ENCODE assay signal across 7 cellular contexts in the genomic region with DNA sequence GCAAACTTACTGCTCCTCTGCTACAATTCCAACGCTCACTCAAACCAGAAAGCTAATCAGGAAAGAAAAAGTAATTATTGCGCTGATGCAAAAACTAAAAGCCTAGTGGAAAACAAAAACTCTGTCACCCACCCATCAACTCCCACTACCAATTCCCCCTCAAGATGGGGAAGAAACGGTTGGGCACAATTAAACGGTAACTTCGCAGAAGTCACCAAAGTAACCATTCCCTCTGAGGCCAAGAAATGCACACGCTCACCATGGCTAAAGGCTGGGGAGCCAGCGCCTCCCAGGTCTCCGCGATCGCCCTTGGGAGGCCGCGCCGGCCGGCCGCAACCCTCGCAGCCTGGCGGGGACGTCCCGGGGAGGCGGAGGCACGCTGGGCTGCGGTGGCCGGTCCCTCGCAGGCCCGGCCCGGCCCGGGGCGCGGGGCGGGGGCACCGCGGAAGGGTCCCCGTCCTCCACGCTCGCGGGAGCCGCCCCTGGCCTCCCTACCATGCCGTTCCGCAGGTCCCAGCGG. TPM values are rescaled to one million over a fixed set of nuclear protein-coding genes. Genes with fewer than 3 reads are reported as not detected.
DNase-seq lines count a peak whose midpoint lies in the region; ATAC-seq and TF ChIP-seq lines count a peak whose summit lies in the region.

No MANE protein-coding gene starts in this region.

- H3K4me1 ChIP-seq in iPS DF 6.9 (ENCODE audit: control insufficient read depth, insufficient read depth, low read length), result no peaks in the 10 kb centered on the region
- peaks cover 4 to 33% (median 24%) of the 10 kb centered on the region in 4 donors for H3K4me1 ChIP-seq in sigmoid colon

- H3K27me3 ChIP-seq in iPS DF 6.9 (ENCODE audit: control insufficient read depth, insufficient read depth, low read length), result no peaks in the 10 kb centered on the region
- H3K27me3 ChIP-seq in sigmoid colon, result no peaks in the 10 kb centered on the region

- WGBS in iPS DF 6.9 (ENCODE audit: insufficient coverage, insufficient read length), result no CpG with 5 or more reads among the region's 40 CpGs
- WGBS in sigmoid colon, 2 donors, result 0% methylated on average over 40 of the region's 40 CpGs

- TF ChIP-seq CTCF in GM12864 (IDR thresholded peaks at IDR 0.05; ENCODE audit: low read depth, low read length, missing control alignments) (no peak), sigmoid colon (IDR thresholded peaks at IDR 0.05) (no peak)

- H3K27ac ChIP-seq in iPS DF 6.9 (ENCODE audit: low read length) (no peak overlapping the region), sigmoid colon (peak overlapping the region; percentile 96 to 100 (median 98))

- ATAC-seq in GM21619 (IDR thresholded peaks at IDR 0.05; ENCODE audit: unreplicated experiment), result peak; percentile 36
- ATAC-seq in GM19467 (IDR thresholded peaks at IDR 0.05; ENCODE audit: unreplicated experiment), result no peak

- H3K4me3 ChIP-seq in GM12864 (ENCODE audit: low read depth, low read length) (peak overlapping the region; percentile 98), iPS DF 6.9 (ENCODE audit: low read length) (peak overlapping the region; percentile 91), sigmoid colon (peak overlapping the region; percentile 75 to 89 (median 82))

- intact Hi-C loops in sigmoid colon (cut with DNase I), result loop anchor here (1.0 to 10.0 kb wide), 6 partner anchors 54 to 1226 kb away; partner anchors contain the start of genes ADAM10, GTF2A2, MINDY2 and POLR2M

- H3K36me3 ChIP-seq in iPS DF 6.9 (ENCODE audit: control insufficient read depth, insufficient read depth, low read length), result no peaks in the 10 kb centered on the region; the same call in 1 of the 2 replicates
- H3K36me3 ChIP-seq in sigmoid colon, result peaks cover 0 to 15% (median 12%) of the 10 kb centered on the region in 4 donors

- TF ChIP-seq POLR2A in sigmoid colon (IDR thresholded peaks at IDR 0.05), result no peak

- TF ChIP-seq EP300 in sigmoid colon (IDR thresholded peaks at IDR 0.05), result no peak

- no peaks in the 10 kb centered on the region for H3K9me3 ChIP-seq in iPS DF 6.9 (ENCODE audit: control insufficient read depth, insufficient read depth, low read length)
- no peaks in the 10 kb centered on the region for H3K9me3 ChIP-seq in sigmoid colon

- DNase-seq in GM12864 (ENCODE audit: low read depth), result no peak
- DNase-seq in KG1 (lab: John Stamatoyannopoulos, UW), result peak; percentile 28
- peak; percentile 29 for DNase-seq in amniotic epithelial cell (ENCODE audit: low read depth)
- no peak for DNase-seq in iPS DF 6.9 (ENCODE audit: low read depth, low spot score)
- peak; percentile 73 for DNase-seq in sigmoid colon

RNA-seq across cellular contexts. Expression of gene SLTM, which starts 0.6 kb away (rescaled TPM):
- total RNA-seq in sigmoid colon, result 100 to 1,000 TPM in 2 of 4 donors, 10 to 100 TPM in 2; 83.5 to 107 (median 95.7) TPM
- 10 to 100 TPM; 34.8 to 63.0 (median 45.5) TPM for polyA plus RNA-seq in sigmoid colon

RNA-seq across cellular contexts. Expression of gene RNF111, which starts 54.6 kb away (rescaled TPM):
- 10 to 100 TPM; 15.0 to 28.6 (median 20.8) TPM for total RNA-seq in sigmoid colon
- polyA plus RNA-seq in sigmoid colon, result 10 to 100 TPM in 1 of 3 donors, 1 to 10 TPM in 2; 7.6 to 13.8 (median 9.6) TPM

Comparison
In these comparisons a context has a peak if more than half of its experiments do, and no peak if none do; other contexts are left out.
1. DNase-seq: peak in KG1 (single experiment), amniotic epithelial cell (single experiment) and sigmoid colon (single experiment); none in GM12864 (single experiment) and iPS DF 6.9 (single experiment).
2. Peak in every context shown above with its lines, with median percentiles within 50 percentile points of each other: H3K4me3 ChIP-seq.